Comparison of ENCODE assay signal across 15 cellular contexts in genomic region chr15:90638241-90638691, GRCh38.
DNase-seq lines count a peak whose midpoint lies in the region; TF ChIP-seq lines count a peak whose summit lies in the region.
"Had no signal": no experiment of that assay in that cellular context is flagged by ENCODE, and none has a peak within 500 bp of the region (broad histone marks: within the 10 kb centered on the region; RNA-seq: fewer than 3 reads in every experiment).

No MANE protein-coding gene starts in this region.

- H3K18ac ChIP-seq in mesendoderm (ENCODE audit: low read length): no peak overlapping the region

- H2BK15ac ChIP-seq in mesendoderm (replicated peaks; ENCODE audit: low read depth): no peak overlapping the region

- no peak overlapping the region for H3K56ac ChIP-seq in mesendoderm (ENCODE audit: low read length)

- H3K9ac ChIP-seq in endodermal cell (ENCODE audit: extremely low read depth, low read length, poor library complexity, severe bottlenecking) (no peak overlapping the region), mesendoderm (ENCODE audit: low read length) (no peak overlapping the region)

- no peak overlapping the region for H3K4me2 ChIP-seq in mesendoderm (ENCODE audit: low read length)

- peaks cover 2% of the 10 kb centered on the region for H3K9me3 Mint-ChIP-seq in endodermal cell
- H3K9me3 Mint-ChIP-seq in activated T-helper 1 cell treated with anti-CD3 and anti-CD28 coated beads, Interleukin-12 subunit alpha, Interleukin-12 subunit beta, Interleukin-2, Interleukin-4 antibody, amounts not matched to agents 30 ng/mL and 10 ng/mL and 1 ng/mL, durations not matched to agents 14 hours and 24 hours and 36 hours: no peaks in the 10 kb centered on the region
- H3K9me3 Mint-ChIP-seq: central memory CD8-positive, alpha-beta T cell; natural killer cell treated with Interleukin-12 subunit alpha and Interleukin-12 subunit beta and Interleukin-15 and Interleukin-18, amount 100 ng/mL, for 72 hours; stimulated activated naive CD8-positive, alpha-beta T cell treated with anti-CD3 and anti-CD28 coated beads, Interleukin-15, amount 100 ng/mL, for 72 hours had no signal

- H3K27ac Mint-ChIP-seq in endodermal cell: no peak overlapping the region
- no peak overlapping the region for H3K27ac Mint-ChIP-seq in activated T-helper 1 cell treated with anti-CD3 and anti-CD28 coated beads, Interleukin-12 subunit alpha, Interleukin-12 subunit beta, Interleukin-2, Interleukin-4 antibody, amounts not matched to agents 30 ng/mL and 10 ng/mL and 1 ng/mL, durations not matched to agents 14 hours and 24 hours and 36 hours

- H3K4ac ChIP-seq in mesendoderm (ENCODE audit: low read depth, low read length): no peak overlapping the region

- no peaks in the 10 kb centered on the region for H3K79me1 ChIP-seq in mesendoderm (ENCODE audit: low read length)

- H3K4me3 ChIP-seq in AG10803 (ENCODE audit: low read length): no peak overlapping the region
- no peak overlapping the region for H3K4me3 ChIP-seq in H7 (ENCODE audit: insufficient read depth, low read depth, low read length)
- peak overlapping the region; percentile 60 for H3K4me3 ChIP-seq in endodermal cell (ENCODE audit: low read length)
- no peak overlapping the region for H3K4me3 ChIP-seq in mesendoderm (ENCODE audit: low read length)
- H3K4me3 ChIP-seq: gastrocnemius medialis had no signal

- intact Hi-C loops in activated T-helper 1 cell treated with anti-CD3 and anti-CD28 coated beads, Interleukin-12 subunit alpha, Interleukin-12 subunit beta, Interleukin-2, Interleukin-4 antibody, amounts not matched to agents 30 ng/mL and 10 ng/mL and 1 ng/mL, durations not matched to agents 14 hours and 24 hours and 36 hours (cut with micrococcal nuclease): no loop called here

- H3K36me3 Mint-ChIP-seq in endodermal cell (ENCODE audit: low read depth): peaks cover 33% of the 10 kb centered on the region
- peaks cover 51% of the 10 kb centered on the region for H3K36me3 Mint-ChIP-seq in activated T-helper 1 cell treated with anti-CD3 and anti-CD28 coated beads, Interleukin-12 subunit alpha, Interleukin-12 subunit beta, Interleukin-2, Interleukin-4 antibody, amounts not matched to agents 30 ng/mL and 10 ng/mL and 1 ng/mL, durations not matched to agents 14 hours and 24 hours and 36 hours (ENCODE audit: low read depth)

- H2BK5ac ChIP-seq in mesendoderm (ENCODE audit: low read length): no peak overlapping the region

- TF ChIP-seq CTCF in AG10803 (conservative IDR thresholded peaks at IDR 0.05; ENCODE audit: low read length): no peak
- TF ChIP-seq CTCF in endodermal cell (conservative IDR thresholded peaks at IDR 0.05): no peak

- H2BK120ac ChIP-seq in mesendoderm (ENCODE audit: low read depth, low read length): no peak overlapping the region

- peaks cover 12% of the 10 kb centered on the region for H3K4me1 Mint-ChIP-seq in endodermal cell
- H3K4me1 Mint-ChIP-seq in activated T-helper 1 cell treated with anti-CD3 and anti-CD28 coated beads, Interleukin-12 subunit alpha, Interleukin-12 subunit beta, Interleukin-2, Interleukin-4 antibody, amounts not matched to agents 30 ng/mL and 10 ng/mL and 1 ng/mL, durations not matched to agents 14 hours and 24 hours and 36 hours (ENCODE audit: low read depth): no peaks in the 10 kb centered on the region
- H3K4me1 Mint-ChIP-seq: central memory CD8-positive, alpha-beta T cell had no signal

- H3K27ac ChIP-seq in endodermal cell (ENCODE audit: low read depth, low read length): peak overlapping the region; percentile 86
- H3K27ac ChIP-seq in mesendoderm (ENCODE audit: low read depth, low read length): no peak overlapping the region
- H3K27ac ChIP-seq: gastrocnemius medialis had no signal

- H3K36me3 ChIP-seq in H7 (replicated peaks; ENCODE audit: control insufficient read depth, insufficient read depth, low read length): no peaks in the 10 kb centered on the region
- H3K36me3 ChIP-seq in endodermal cell (ENCODE audit: control insufficient read depth, insufficient read depth, low read length): peaks cover 33% of the 10 kb centered on the region
- no peaks in the 10 kb centered on the region for H3K36me3 ChIP-seq in mesendoderm (ENCODE audit: control insufficient read depth, insufficient read depth, low read length)

- no peaks in the 10 kb centered on the region for H3K79me2 ChIP-seq in mesendoderm (ENCODE audit: control insufficient read depth, insufficient read depth, low read length)

- H3K4me1 ChIP-seq in endodermal cell (ENCODE audit: control insufficient read depth, insufficient read depth, low read length) (peaks cover 5% of the 10 kb centered on the region), mesendoderm (ENCODE audit: control insufficient read depth, low read depth, low read length) (no peaks in the 10 kb centered on the region)
- H3K4me1 ChIP-seq: gastrocnemius medialis had no signal

- no peak overlapping the region for H2AK5ac ChIP-seq in mesendoderm (ENCODE audit: low read length)

- DNase-seq in AG10803 (ENCODE audit: low read depth) (peak; percentile 7), H7 (peak; percentile 53), NOMO-1 (lab: John Stamatoyannopoulos, UW; ENCODE audit: unreplicated experiment in 2 of 2) (peak; percentile 70 to 83), endodermal cell (no peak), foreskin melanocyte (no peak), mesendoderm (no peak), nucleus accumbens (lab: John Stamatoyannopoulos, UW) (no peak)
- no peak for DNase-seq in activated T-helper 1 cell treated with anti-CD3 and anti-CD28 coated beads, Interleukin-12 subunit alpha, Interleukin-12 subunit beta, Interleukin-2, Interleukin-4 antibody, amounts not matched to agents 30 ng/mL and 10 ng/mL and 1 ng/mL, durations not matched to agents 14 hours and 24 hours and 36 hours (ENCODE audit: low spot score)
- DNase-seq: activated T-cell treated with anti-CD3 and anti-CD28 coated beads, Interleukin-2, amount 50 U/mL, for 48 hours; DMS153; Right ventricle myocardium superior; stimulated activated naive CD8-positive, alpha-beta T cell treated with anti-CD3 and anti-CD28 coated beads, Interleukin-15, amount 100 ng/mL, for 72 hours had no signal

- H3K27me3 Mint-ChIP-seq in endodermal cell (ENCODE audit: insufficient read depth): no peaks in the 10 kb centered on the region
- no peaks in the 10 kb centered on the region for H3K27me3 Mint-ChIP-seq in activated T-helper 1 cell treated with anti-CD3 and anti-CD28 coated beads, Interleukin-12 subunit alpha, Interleukin-12 subunit beta, Interleukin-2, Interleukin-4 antibody, amounts not matched to agents 30 ng/mL and 10 ng/mL and 1 ng/mL, durations not matched to agents 14 hours and 24 hours and 36 hours (ENCODE audit: insufficient read depth)
- H3K27me3 Mint-ChIP-seq: central memory CD8-positive, alpha-beta T cell; natural killer cell treated with Interleukin-12 subunit alpha and Interleukin-12 subunit beta and Interleukin-15 and Interleukin-18, amount 100 ng/mL, for 72 hours; stimulated activated naive CD8-positive, alpha-beta T cell treated with anti-CD3 and anti-CD28 coated beads, Interleukin-15, amount 100 ng/mL, for 72 hours had no signal

- H3K27me3 ChIP-seq in H7 (ENCODE audit: control insufficient read depth, insufficient read depth, low read length): no peaks in the 10 kb centered on the region
- H3K27me3 ChIP-seq in endodermal cell (ENCODE audit: control insufficient read depth, insufficient read depth, low read length, poor library complexity, severe bottlenecking): no peaks in the 10 kb centered on the region
- H3K27me3 ChIP-seq in mesendoderm (ENCODE audit: insufficient read depth, low read length, poor library complexity): no peaks in the 10 kb centered on the region
- H3K27me3 ChIP-seq: gastrocnemius medialis had no signal

- H3K9me3 ChIP-seq in endodermal cell (ENCODE audit: control insufficient read depth, low read length): no peaks in the 10 kb centered on the region
- H3K9me3 ChIP-seq: gastrocnemius medialis had no signal

- WGBS in endodermal cell (ENCODE audit: insufficient coverage in 1 of 2, insufficient read length in 1 of 2), 2 experiments: 68 to 77% methylated on average over 5 to 12 of the region's 12 CpGs
- no CpG with 5 or more reads among the region's 12 CpGs for WGBS in mesendoderm (ENCODE audit: extremely low coverage, insufficient coverage, low lambda C conversion rate)

- H4K5ac ChIP-seq in mesendoderm (ENCODE audit: low read length): no peak overlapping the region

- H4K8ac ChIP-seq in mesendoderm (ENCODE audit: low read depth, low read length): no peak overlapping the region

- no peak overlapping the region for H3K23ac ChIP-seq in mesendoderm (ENCODE audit: low read length)

- H3K4me3 Mint-ChIP-seq in endodermal cell: no peak overlapping the region
- no peak overlapping the region for H3K4me3 Mint-ChIP-seq in activated T-helper 1 cell treated with anti-CD3 and anti-CD28 coated beads, Interleukin-12 subunit alpha, Interleukin-12 subunit beta, Interleukin-2, Interleukin-4 antibody, amounts not matched to agents 30 ng/mL and 10 ng/mL and 1 ng/mL, durations not matched to agents 14 hours and 24 hours and 36 hours
- H3K4me3 Mint-ChIP-seq: central memory CD8-positive, alpha-beta T cell; natural killer cell treated with Interleukin-12 subunit alpha and Interleukin-12 subunit beta and Interleukin-15 and Interleukin-18, amount 100 ng/mL, for 72 hours; stimulated activated naive CD8-positive, alpha-beta T cell treated with anti-CD3 and anti-CD28 coated beads, Interleukin-15, amount 100 ng/mL, for 72 hours had no signal

Comparison
In these comparisons a context has a peak if more than half of its experiments do, and no peak if none do; other contexts are left out.
1. DNase-seq: peak in AG10803 (single experiment), H7 (single experiment) and NOMO-1 (2 of 2); none in endodermal cell (single experiment), foreskin melanocyte (single experiment), mesendoderm (single experiment), nucleus accumbens (0 of 56) and activated T-helper 1 cell treated with anti-CD3 and anti-CD28 coated beads, Interleukin-12 subunit alpha, Interleukin-12 subunit beta, Interleukin-2, Interleukin-4 antibody, amounts not matched to agents 30 ng/mL and 10 ng/mL and 1 ng/mL, durations not matched to agents 14 hours and 24 hours and 36 hours (single experiment).